In genomic region chr4:134807231-134807745, GRCh38 we compare ENCODE assay signal across 20 cellular contexts.
"Had no signal": no experiment of that assay in that cellular context is flagged by ENCODE, and none has a peak within 500 bp of the region (broad histone marks: within the 10 kb centered on the region; RNA-seq: fewer than 3 reads in every experiment).

No MANE protein-coding gene starts in this region.

- H3K27ac ChIP-seq: breast epithelium, epithelial cell of prostate, ovary, testis had no signal

- H3K9me3 ChIP-seq: breast epithelium, ovary, testis had no signal

- ATAC-seq: activated CD8-positive, alpha-beta memory T cell treated with anti-CD3 and anti-CD28 coated beads, Interleukin-2, amount 10 ng/mL, durations not matched to agents 7 days and 5 days; left ventricle myocardium superior had no signal

- H3K4me3 ChIP-seq: breast epithelium, ovary, testis had no signal

- DNase-seq: activated CD4-positive, alpha-beta T cell treated with anti-CD3 and anti-CD28 coated beads for 1 hour; activated CD4-positive, alpha-beta T cell treated with anti-CD3 and anti-CD28 coated beads, Interleukin-2, amount 50 U/mL, for 48 hours; activated CD8-positive, alpha-beta memory T cell treated with anti-CD3 and anti-CD28 coated beads, Interleukin-2, amount 10 ng/mL, durations not matched to agents 7 days and 5 days; activated gamma-delta T cell; activated naive CD8-positive, alpha-beta T cell treated with anti-CD3 and anti-CD28 coated beads for 36 hours; activated T-cell treated with anti-CD3 and anti-CD28 coated beads, Interleukin-2, amount 50 U/mL, for 48 hours; aorta; glutamatergic neuron; immature natural killer cell; left ventricle myocardium superior; mesendoderm; nephron progenitor cell; ovary; stimulated activated CD4-positive, alpha-beta T cell treated with anti-CD3 and anti-CD28 coated beads, Interleukin-15, amount 100 ng/mL, for 24 hours; stimulated activated CD4-positive, alpha-beta T cell treated with anti-CD3 and anti-CD28 coated beads, Interleukin-4, amount 100 ng/mL, for 24 hours; SW 1271; T1000; testis had no signal

- H3K4me1 ChIP-seq: breast epithelium, testis had no signal

- H3K27me3 ChIP-seq: breast epithelium, ovary, testis had no signal

- H3K36me3 ChIP-seq: breast epithelium, ovary had no signal
